ENCODE assay signal across 24 cellular contexts in the genomic region with DNA sequence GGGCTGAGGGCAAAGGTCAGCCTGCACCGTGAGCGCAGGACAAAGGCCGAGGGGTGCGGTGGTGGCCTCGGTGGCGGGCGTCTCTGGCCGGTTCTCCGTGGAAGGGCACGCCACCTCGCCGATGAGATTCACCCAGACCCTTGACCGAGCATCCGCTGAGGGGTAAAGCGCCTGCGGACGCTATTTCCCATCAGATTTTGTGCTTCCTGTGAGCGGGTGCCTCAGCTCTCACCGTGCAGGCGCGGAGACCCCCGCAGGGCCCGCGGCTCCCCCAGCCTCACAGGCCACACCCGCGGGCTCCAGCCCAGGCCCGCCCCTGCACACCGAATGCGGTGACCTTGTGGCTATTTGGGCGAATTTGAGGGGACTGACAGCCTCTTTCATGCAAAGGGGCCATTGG.
"Had no signal": no experiment of that assay in that cellular context is flagged by ENCODE, and none has a peak within 500 bp of the region (broad histone marks: within the 10 kb centered on the region; RNA-seq: fewer than 3 reads in every experiment).

No MANE protein-coding gene starts in this region.

- H3K9me3 Mint-ChIP-seq: activated CD4-positive, alpha-beta memory T cell treated with anti-CD3 and anti-CD28 coated beads for 36 hours; activated naive CD4-positive, alpha-beta T cell treated with anti-CD3 and anti-CD28 coated beads, Interleukin-2, amount 10 ng/mL, durations not matched to agents 7 days and 5 days; activated naive CD8-positive, alpha-beta T cell treated with anti-CD3 and anti-CD28 coated beads for 36 hours; activated T-cell treated with anti-CD3 and anti-CD28 coated beads, Interleukin-2, amount 50 U/mL, for 72 hours; activated T-helper 2 cell treated with anti-CD3 and anti-CD28 coated beads, Interferon-gamma antibody, Interleukin-2, Interleukin-4, amounts not matched to agents 10 μg/mL and 5 μg/mL and 100 μg/mL, durations not matched to agents 14 hours and 24 hours and 36 hours; WTC11 had no signal

- ATAC-seq: activated T-cell treated with anti-CD3 and anti-CD28 coated beads, Interleukin-2, amount 50 U/mL, for 72 hours; PC-3; T-helper 17 cell; WTC11 had no signal

- H3K27ac ChIP-seq: brain microvascular endothelial cell, cardiac muscle cell had no signal

- H3K36me3 Mint-ChIP-seq: activated CD4-positive, alpha-beta memory T cell treated with anti-CD3 and anti-CD28 coated beads for 36 hours; activated naive CD4-positive, alpha-beta T cell treated with anti-CD3 and anti-CD28 coated beads, Interleukin-2, amount 10 ng/mL, durations not matched to agents 7 days and 5 days; activated naive CD8-positive, alpha-beta T cell treated with anti-CD3 and anti-CD28 coated beads for 36 hours; WTC11 had no signal

- H3K27me3 Mint-ChIP-seq: activated CD4-positive, alpha-beta memory T cell treated with anti-CD3 and anti-CD28 coated beads for 36 hours; activated naive CD4-positive, alpha-beta T cell treated with anti-CD3 and anti-CD28 coated beads, Interleukin-2, amount 10 ng/mL, durations not matched to agents 7 days and 5 days; activated naive CD8-positive, alpha-beta T cell treated with anti-CD3 and anti-CD28 coated beads for 36 hours had no signal

- H3K4me3 ChIP-seq: cardiac muscle cell had no signal

- H3K4me1 Mint-ChIP-seq: activated naive CD4-positive, alpha-beta T cell treated with anti-CD3 and anti-CD28 coated beads, Interleukin-2, amount 10 ng/mL, durations not matched to agents 7 days and 5 days; activated naive CD8-positive, alpha-beta T cell treated with anti-CD3 and anti-CD28 coated beads for 36 hours had no signal

- H3K27me3 ChIP-seq: brain microvascular endothelial cell had no signal

- H3K27ac Mint-ChIP-seq: activated CD4-positive, alpha-beta memory T cell treated with anti-CD3 and anti-CD28 coated beads for 36 hours; activated naive CD4-positive, alpha-beta T cell treated with anti-CD3 and anti-CD28 coated beads, Interleukin-2, amount 10 ng/mL, durations not matched to agents 7 days and 5 days; activated naive CD8-positive, alpha-beta T cell treated with anti-CD3 and anti-CD28 coated beads for 36 hours; activated T-cell treated with anti-CD3 and anti-CD28 coated beads, Interleukin-2, amount 50 U/mL, for 72 hours; activated T-helper 2 cell treated with anti-CD3 and anti-CD28 coated beads, Interferon-gamma antibody, Interleukin-2, Interleukin-4, amounts not matched to agents 10 μg/mL and 5 μg/mL and 100 μg/mL, durations not matched to agents 14 hours and 24 hours and 36 hours; T-helper 17 cell; WTC11 had no signal

- DNase-seq: activated CD4-positive, alpha-beta memory T cell treated with anti-CD3 and anti-CD28 coated beads for 36 hours; activated CD4-positive, alpha-beta T cell treated with anti-CD3 and anti-CD28 coated beads for 48 hours; activated CD4-positive, CD25-positive, alpha-beta regulatory T cell treated with anti-CD3 and anti-CD28 coated beads, Interleukin-2, amount 50 U/mL, for 72 hours; activated CD8-positive, alpha-beta memory T cell treated with anti-CD3 and anti-CD28 coated beads, Interleukin-2, amount 50 U/mL, for 4 hours; activated gamma-delta T cell treated with Interleukin-2 at 50 U/mL for 16 hours; activated naive CD4-positive, alpha-beta T cell treated with anti-CD3 and anti-CD28 coated beads, Interleukin-2, amount 10 ng/mL, durations not matched to agents 7 days and 5 days; activated naive CD8-positive, alpha-beta T cell treated with anti-CD3 and anti-CD28 coated beads for 36 hours; activated T-cell treated with anti-CD3 and anti-CD28 coated beads, Interleukin-2, amount 50 U/mL, for 72 hours; brain microvascular endothelial cell; Kasumi-1; KBM-7; NCI-H1105 treated with DMSO at 0.1 percent for 48 hours; NCI-H1436 treated with DMSO at 0.1 percent for 48 hours; NCI-H187; NCI-H2081; NCI-H510A treated with DMSO at 0.1 percent for 48 hours; NCI-H69; PC-3; SIG-M5; T-helper 17 cell; T-helper 9 cell had no signal

- H3K36me3 ChIP-seq: brain microvascular endothelial cell, cardiac muscle cell had no signal

- H3K4me3 Mint-ChIP-seq: activated CD4-positive, alpha-beta memory T cell treated with anti-CD3 and anti-CD28 coated beads for 36 hours; activated naive CD4-positive, alpha-beta T cell treated with anti-CD3 and anti-CD28 coated beads, Interleukin-2, amount 10 ng/mL, durations not matched to agents 7 days and 5 days; activated naive CD8-positive, alpha-beta T cell treated with anti-CD3 and anti-CD28 coated beads for 36 hours; activated T-cell treated with anti-CD3 and anti-CD28 coated beads, Interleukin-2, amount 50 U/mL, for 72 hours; T-helper 17 cell; WTC11 had no signal
